ENCODE assay signal across 25 cellular contexts in the genomic region with DNA sequence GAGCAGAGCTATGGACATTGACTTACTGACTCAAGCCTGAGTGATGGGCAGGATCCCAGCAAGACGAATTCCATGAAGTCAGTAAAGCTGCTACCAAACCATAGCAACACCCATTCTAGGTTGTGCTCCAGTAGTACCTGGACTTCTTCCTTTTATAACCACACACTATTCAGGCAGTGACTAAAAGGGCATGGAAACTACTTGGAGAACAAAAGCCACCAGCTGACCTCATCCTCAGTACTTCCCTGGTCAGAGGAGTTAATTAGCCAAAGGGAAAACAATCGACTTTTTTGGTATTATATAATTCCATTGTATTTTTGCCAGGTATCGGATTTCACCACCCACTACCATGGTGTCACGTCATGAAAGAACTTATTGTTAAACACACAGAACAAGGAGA.
DNase-seq lines count a peak whose midpoint lies in the region; ATAC-seq, FAIRE-seq and TF ChIP-seq lines count a peak whose summit lies in the region.
"Had no signal": no experiment of that assay in that cellular context is flagged by ENCODE, and none has a peak within 500 bp of the region (broad histone marks: within the 10 kb centered on the region; RNA-seq: fewer than 3 reads in every experiment).

No MANE protein-coding gene starts in this region.

- no peaks in the 10 kb centered on the region for H3K27me3 Mint-ChIP-seq in neural progenitor cell (ENCODE audit: insufficient read depth, low read depth)
- H3K27me3 Mint-ChIP-seq in CD4-positive, alpha-beta T cell: peaks cover 9% of the 10 kb centered on the region
- peaks cover 6% of the 10 kb centered on the region for H3K27me3 Mint-ChIP-seq in activated T-helper 17 cell treated with anti-CD3 and anti-CD28 coated beads, Interleukin-2, amount 50 U/mL, for 72 hours
- H3K27me3 Mint-ChIP-seq: stimulated activated naive CD8-positive, alpha-beta T cell treated with anti-CD3 and anti-CD28 coated beads, Interleukin-15, Interleukin-2, amounts not matched to agents 100 ng/mL and 50 ng/mL, for 24 hours had no signal

- H3K9ac ChIP-seq in neural progenitor cell: no peak overlapping the region

- H3K4me2 ChIP-seq in neural progenitor cell: peak overlapping the region; percentile 5

- no peak for TF ChIP-seq CTCF in neural progenitor cell (IDR thresholded peaks at IDR 0.05)
- no peak for TF ChIP-seq CTCF in CD4-positive, alpha-beta T cell (IDR thresholded peaks at IDR 0.05)

- H3F3A ChIP-seq in neural progenitor cell (ENCODE audit: low read depth): no peaks in the 10 kb centered on the region

- intact Hi-C loops in CD4-positive, alpha-beta T cell (cut with DNase I, micrococcal nuclease): no loop called here

- peaks cover 10% of the 10 kb centered on the region for H3K4me1 ChIP-seq in neural progenitor cell

- POLR2A ChIA-PET in CD4-positive, alpha-beta T cell (lab: Charles Lee): no interaction called here

- CTCF ChIA-PET in CD4-positive, alpha-beta T cell (lab: Charles Lee): no interaction called here

- H3K9me3 ChIP-seq in neural progenitor cell (ENCODE audit: low read depth): no peaks in the 10 kb centered on the region
- H3K9me3 ChIP-seq in CD4-positive, alpha-beta T cell (ENCODE audit: control insufficient read depth, low read length): no peaks in the 10 kb centered on the region
- H3K9me3 ChIP-seq: gastroesophageal sphincter, sigmoid colon had no signal

- H3K4me3 ChIP-seq in neural progenitor cell: no peak overlapping the region
- H3K4me3 ChIP-seq: gastroesophageal sphincter, K562, lung, sigmoid colon had no signal

- no peak overlapping the region for H3K27ac Mint-ChIP-seq in neural progenitor cell
- no peak overlapping the region for H3K27ac Mint-ChIP-seq in CD4-positive, alpha-beta T cell
- no peak overlapping the region for H3K27ac Mint-ChIP-seq in activated T-helper 17 cell treated with anti-CD3 and anti-CD28 coated beads, Interleukin-2, amount 50 U/mL, for 72 hours
- H3K27ac Mint-ChIP-seq: activated B cell treated with CpG ODN at 0.5 μM for 24 hours; CD4-positive, CD25-positive, alpha-beta regulatory T cell; stimulated activated naive CD8-positive, alpha-beta T cell treated with anti-CD3 and anti-CD28 coated beads, Interleukin-15, Interleukin-2, amounts not matched to agents 100 ng/mL and 50 ng/mL, for 24 hours had no signal

- H3K79me2 ChIP-seq in neural progenitor cell (ENCODE audit: low read depth): no peaks in the 10 kb centered on the region

- peaks cover 12% of the 10 kb centered on the region for H3K4me1 Mint-ChIP-seq in neural progenitor cell
- H3K4me1 Mint-ChIP-seq in CD4-positive, alpha-beta T cell (ENCODE audit: low read depth): no peaks in the 10 kb centered on the region
- H3K4me1 Mint-ChIP-seq in activated T-helper 17 cell treated with anti-CD3 and anti-CD28 coated beads, Interleukin-2, amount 50 U/mL, for 72 hours: no peaks in the 10 kb centered on the region
- H3K4me1 Mint-ChIP-seq: activated B cell treated with CpG ODN at 0.5 μM for 24 hours; CD4-positive, CD25-positive, alpha-beta regulatory T cell had no signal

- no peaks in the 10 kb centered on the region for H3K36me3 Mint-ChIP-seq in neural progenitor cell
- H3K36me3 Mint-ChIP-seq in CD4-positive, alpha-beta T cell (ENCODE audit: low read depth): no peaks in the 10 kb centered on the region
- no peaks in the 10 kb centered on the region for H3K36me3 Mint-ChIP-seq in activated T-helper 17 cell treated with anti-CD3 and anti-CD28 coated beads, Interleukin-2, amount 50 U/mL, for 72 hours (ENCODE audit: low read depth)
- H3K36me3 Mint-ChIP-seq: CD4-positive, CD25-positive, alpha-beta regulatory T cell had no signal

- H3K27me3 ChIP-seq in neural progenitor cell: no peaks in the 10 kb centered on the region
- no peaks in the 10 kb centered on the region for H3K27me3 ChIP-seq in CD4-positive, alpha-beta T cell (ENCODE audit: control insufficient read depth, insufficient read depth, low read length)
- H3K27me3 ChIP-seq: gastroesophageal sphincter had no signal

- H2AFZ ChIP-seq in neural progenitor cell (replicated peaks): no peak overlapping the region

- DNase-seq in HT1080 (ENCODE audit: low read depth) (peak; percentile 65), RCC 7860 (ENCODE audit: low spot score) (peak; percentile 28), dermis blood vessel endothelial cell (peak; percentile 68), neural progenitor cell (ENCODE audit: low spot score) (peak; percentile 10), DMS79 treated with DMSO at 0.1 percent for 48 hours (lab: John Stamatoyannopoulos, UW) (no peak)
- no peak for DNase-seq in CD4-positive, alpha-beta T cell
- DNase-seq: activated B cell treated with CpG ODN at 0.5 μM for 24 hours; activated naive CD4-positive, alpha-beta T cell treated with anti-CD3 and anti-CD28 coated beads, Interleukin-2, amount 50 U/mL, for 16 hours; CD4-positive, CD25-positive, alpha-beta regulatory T cell; effector CD4-positive, alpha-beta T cell; MV-4-11; NCI-H1694 treated with DMSO at 0.1 percent for 48 hours; NCI-H226; NCI-H774; OCI-M1; SHP77; sigmoid colon; stimulated activated CD4-positive, alpha-beta T cell treated with anti-CD3 and anti-CD28 coated beads, Interleukin-15, amount 100 ng/mL, for 24 hours; T1000 had no signal

- no peak overlapping the region for H3K4me3 Mint-ChIP-seq in neural progenitor cell
- H3K4me3 Mint-ChIP-seq in CD4-positive, alpha-beta T cell: no peak overlapping the region
- H3K4me3 Mint-ChIP-seq in activated T-helper 17 cell treated with anti-CD3 and anti-CD28 coated beads, Interleukin-2, amount 50 U/mL, for 72 hours: no peak overlapping the region
- H3K4me3 Mint-ChIP-seq: activated B cell treated with CpG ODN at 0.5 μM for 24 hours; CD4-positive, CD25-positive, alpha-beta regulatory T cell; stimulated activated naive CD8-positive, alpha-beta T cell treated with anti-CD3 and anti-CD28 coated beads, Interleukin-15, Interleukin-2, amounts not matched to agents 100 ng/mL and 50 ng/mL, for 24 hours had no signal

- no peak for FAIRE-seq in RCC 7860 (lab: Jason Lieb, UNC)
- FAIRE-seq: K562 had no signal

- H3K36me3 ChIP-seq in neural progenitor cell: no peaks in the 10 kb centered on the region
- H3K36me3 ChIP-seq: gastroesophageal sphincter, sigmoid colon had no signal

- ATAC-seq in CD4-positive, alpha-beta T cell (ENCODE audit: poor library complexity): no peak
- no peak for ATAC-seq in activated T-helper 17 cell treated with anti-CD3 and anti-CD28 coated beads, Interleukin-2, amount 50 U/mL, for 72 hours (replicated peaks)
- ATAC-seq: gastroesophageal sphincter, HCT116, K562 had no signal

- H4K20me1 ChIP-seq in neural progenitor cell (ENCODE audit: low read depth): no peaks in the 10 kb centered on the region

- H3K9me3 Mint-ChIP-seq in neural progenitor cell: no peaks in the 10 kb centered on the region
- H3K9me3 Mint-ChIP-seq in CD4-positive, alpha-beta T cell: no peaks in the 10 kb centered on the region
- no peaks in the 10 kb centered on the region for H3K9me3 Mint-ChIP-seq in activated T-helper 17 cell treated with anti-CD3 and anti-CD28 coated beads, Interleukin-2, amount 50 U/mL, for 72 hours
- H3K9me3 Mint-ChIP-seq: activated B cell treated with CpG ODN at 0.5 μM for 24 hours; stimulated activated naive CD8-positive, alpha-beta T cell treated with anti-CD3 and anti-CD28 coated beads, Interleukin-15, Interleukin-2, amounts not matched to agents 100 ng/mL and 50 ng/mL, for 24 hours had no signal

- H3K27ac ChIP-seq in neural progenitor cell: no peak overlapping the region
- no peak overlapping the region for H3K27ac ChIP-seq in CD4-positive, alpha-beta T cell (ENCODE audit: low read depth, low read length)
- H3K27ac ChIP-seq: gastroesophageal sphincter, sigmoid colon had no signal

Comparison
In these comparisons a context has a peak if more than half of its experiments do, and no peak if none do; other contexts are left out.
1. DNase-seq: peak in HT1080 (single experiment), RCC 7860 (single experiment), dermis blood vessel endothelial cell (single experiment) and neural progenitor cell (single experiment); none in CD4-positive, alpha-beta T cell (0 of 10) and DMS79 treated with DMSO at 0.1 percent for 48 hours (single experiment).